ENCODE assay signal across 26 cellular contexts in genomic region chr20:40960101-40960500, GRCh38.
"Had no signal": no experiment of that assay in that cellular context is flagged by ENCODE, and none has a peak within 500 bp of the region (broad histone marks: within the 10 kb centered on the region; RNA-seq: fewer than 3 reads in every experiment).

No MANE protein-coding gene starts in this region.

- H3K36me3 ChIP-seq: breast epithelium, gastrocnemius medialis, tibial artery had no signal

- DNase-seq: activated CD4-positive, alpha-beta T cell treated with anti-CD3 and anti-CD28 coated beads for 36 hours; activated CD4-positive, alpha-beta T cell treated with anti-CD3 and anti-CD28 coated beads, Interleukin-2, amount 50 U/mL, for 4 hours; activated CD4-positive, CD25-positive, alpha-beta regulatory T cell; activated gamma-delta T cell; activated naive CD8-positive, alpha-beta T cell treated with anti-CD3 and anti-CD28 coated beads, Interleukin-2, amount 50 U/mL, for 24 hours; activated T-cell treated with anti-CD3 and anti-CD28 coated beads, Interleukin-2, amount 50 U/mL, for 24 hours; central memory CD4-positive, alpha-beta T cell; effector CD8-positive, alpha-beta T cell; gastrocnemius medialis; glutamatergic neuron; left colon; mammary epithelial cell; midbrain; stimulated activated CD4-positive, alpha-beta T cell treated with anti-CD3 and anti-CD28 coated beads, Interleukin-4, amount 100 ng/mL, for 4 hours; stimulated activated CD8-positive, alpha-beta memory T cell treated with anti-CD3 and anti-CD28 coated beads, Interleukin-4, amount 100 ng/mL, for 48 hours; stimulated activated naive CD8-positive, alpha-beta T cell treated with anti-CD3 and anti-CD28 coated beads, Interleukin-15, amount 100 ng/mL, for 72 hours had no signal

- H3K4me3 ChIP-seq: breast epithelium, gastrocnemius medialis, skin epidermis, tibial artery had no signal

- H3K9me3 ChIP-seq: breast epithelium, gastrocnemius medialis, tibial artery had no signal

- H3K4me3 Mint-ChIP-seq: activated CD4-positive, alpha-beta T cell treated with anti-CD3 and anti-CD28 coated beads for 36 hours; activated naive CD4-positive, alpha-beta T cell treated with anti-CD3 and anti-CD28 coated beads, Interleukin-2, amount 50 U/mL, for 24 hours; activated naive CD8-positive, alpha-beta T cell treated with anti-CD3 and anti-CD28 coated beads, Interleukin-2, amount 50 U/mL, for 24 hours; activated T-cell treated with anti-CD3 and anti-CD28 coated beads, Interleukin-2, amount 50 U/mL, for 24 hours; dendritic cell treated with granulocyte-macrophage colony-stimulating factor and Interleukin-4, amounts not matched to agents 40 ng/mL and 50 ng/mL, for 4 days; naive thymus-derived CD4-positive, alpha-beta T cell; stimulated activated memory B cell treated with anti-CD40 and anti-IgM and Interleukin-4, amounts not matched to agents 10 μg/mL and 1 μg/mL and 100 μg/mL, for 72 hours; stimulated activated naive CD8-positive, alpha-beta T cell treated with anti-CD3 and anti-CD28 coated beads, Interleukin-15, amount 100 ng/mL, for 72 hours had no signal

- H3K27me3 ChIP-seq: breast epithelium, gastrocnemius medialis had no signal

- H3K4me1 ChIP-seq: gastrocnemius medialis had no signal

- H3K27ac Mint-ChIP-seq: activated CD4-positive, alpha-beta T cell treated with anti-CD3 and anti-CD28 coated beads for 36 hours; activated naive CD4-positive, alpha-beta T cell treated with anti-CD3 and anti-CD28 coated beads, Interleukin-2, amount 50 U/mL, for 24 hours; activated naive CD8-positive, alpha-beta T cell treated with anti-CD3 and anti-CD28 coated beads, Interleukin-2, amount 50 U/mL, for 24 hours; activated T-cell treated with anti-CD3 and anti-CD28 coated beads, Interleukin-2, amount 50 U/mL, for 24 hours; dendritic cell treated with granulocyte-macrophage colony-stimulating factor and Interleukin-4, amounts not matched to agents 40 ng/mL and 50 ng/mL, for 4 days; naive thymus-derived CD4-positive, alpha-beta T cell; progenitor cell of endocrine pancreas; stimulated activated memory B cell treated with anti-CD40 and anti-IgM and Interleukin-4, amounts not matched to agents 10 μg/mL and 1 μg/mL and 100 μg/mL, for 72 hours; stimulated activated naive CD8-positive, alpha-beta T cell treated with anti-CD3 and anti-CD28 coated beads, Interleukin-15, amount 100 ng/mL, for 72 hours had no signal

- H3K27me3 Mint-ChIP-seq: activated CD4-positive, alpha-beta T cell treated with anti-CD3 and anti-CD28 coated beads for 36 hours; activated naive CD8-positive, alpha-beta T cell treated with anti-CD3 and anti-CD28 coated beads, Interleukin-2, amount 50 U/mL, for 24 hours; activated T-cell treated with anti-CD3 and anti-CD28 coated beads, Interleukin-2, amount 50 U/mL, for 24 hours; stimulated activated memory B cell treated with anti-CD40 and anti-IgM and Interleukin-4, amounts not matched to agents 10 μg/mL and 1 μg/mL and 100 μg/mL, for 72 hours had no signal

- ATAC-seq: activated CD4-positive, alpha-beta T cell treated with anti-CD3 and anti-CD28 coated beads for 36 hours; activated naive CD8-positive, alpha-beta T cell treated with anti-CD3 and anti-CD28 coated beads, Interleukin-2, amount 50 U/mL, for 24 hours; gastrocnemius medialis; left colon; naive thymus-derived CD4-positive, alpha-beta T cell; sciatic nerve; stimulated activated memory B cell treated with anti-CD40 and anti-IgM and Interleukin-4, amounts not matched to agents 10 μg/mL and 1 μg/mL and 100 μg/mL, for 72 hours; stimulated activated naive CD8-positive, alpha-beta T cell treated with anti-CD3 and anti-CD28 coated beads, Interleukin-15, amount 100 ng/mL, for 72 hours had no signal

- H3K36me3 Mint-ChIP-seq: activated naive CD4-positive, alpha-beta T cell treated with anti-CD3 and anti-CD28 coated beads, Interleukin-2, amount 50 U/mL, for 24 hours; naive thymus-derived CD4-positive, alpha-beta T cell; stimulated activated memory B cell treated with anti-CD40 and anti-IgM and Interleukin-4, amounts not matched to agents 10 μg/mL and 1 μg/mL and 100 μg/mL, for 72 hours had no signal

- H3K27ac ChIP-seq: epithelial cell of prostate, gastrocnemius medialis, tibial artery had no signal

- H3K9me3 Mint-ChIP-seq: activated naive CD4-positive, alpha-beta T cell treated with anti-CD3 and anti-CD28 coated beads, Interleukin-2, amount 50 U/mL, for 24 hours; activated naive CD8-positive, alpha-beta T cell treated with anti-CD3 and anti-CD28 coated beads, Interleukin-2, amount 50 U/mL, for 24 hours; activated T-cell treated with anti-CD3 and anti-CD28 coated beads, Interleukin-2, amount 50 U/mL, for 24 hours; dendritic cell treated with granulocyte-macrophage colony-stimulating factor and Interleukin-4, amounts not matched to agents 40 ng/mL and 50 ng/mL, for 4 days; naive thymus-derived CD4-positive, alpha-beta T cell; stimulated activated memory B cell treated with anti-CD40 and anti-IgM and Interleukin-4, amounts not matched to agents 10 μg/mL and 1 μg/mL and 100 μg/mL, for 72 hours; stimulated activated naive CD8-positive, alpha-beta T cell treated with anti-CD3 and anti-CD28 coated beads, Interleukin-15, amount 100 ng/mL, for 72 hours had no signal
